In genomic region chr10:44386546-44387052, GRCh38 we compare ENCODE assay signal across 2 cellular contexts.
TF ChIP-seq lines count a peak whose summit lies in the region.

No MANE protein-coding gene starts in this region.

TF ChIP-seq in HEK293, 187 proteins besides CTCF, POLR2A, EP300 and RAD21 (continued from another document and continues in another):
- TF ChIP-seq PRDM6 (tag by site-specific recombination; IDR thresholded peaks at IDR 0.05) (no peak), BCL6B (tag by site-specific recombination; IDR thresholded peaks at IDR 0.05) (no peak), ZNF513 (tag by site-specific recombination; IDR thresholded peaks at IDR 0.05) (0 out of 2 replicates have a peak, but pooled peaks have one; percentile 8), REST (tag by site-specific recombination; IDR thresholded peaks at IDR 0.05) (peak; percentile 48; the same call in 1 of the 2 replicates), ZSCAN23 (tag by site-specific recombination; IDR thresholded peaks at IDR 0.05) (no peak), ZBTB44 (tag by site-specific recombination; IDR thresholded peaks at IDR 0.05) (0 out of 2 replicates have a peak, but pooled peaks have one; percentile 29), ZBTB8A (tag by site-specific recombination; IDR thresholded peaks at IDR 0.05) (peak; percentile 77), ZSCAN30 (tag by site-specific recombination; IDR thresholded peaks at IDR 0.05) (peak; percentile 76; the same call in 1 of the 2 replicates), ZNF394 (tag by site-specific recombination; IDR thresholded peaks at IDR 0.05; ENCODE audit: borderline replicate concordance) (no peak), ZNF416 (tag by site-specific recombination; IDR thresholded peaks at IDR 0.05) (no peak), ZNF2 (tag by site-specific recombination; IDR thresholded peaks at IDR 0.05) (peak; percentile 43; the same call in 1 of the 2 replicates), ZIC2 (tag by site-specific recombination; IDR thresholded peaks at IDR 0.05) (peak; percentile 46), KLF8 (tag by site-specific recombination; IDR thresholded peaks at IDR 0.05) (no peak), ZNF785 (tag by site-specific recombination; IDR thresholded peaks at IDR 0.05) (no peak), ZNF112 (tag by site-specific recombination; IDR thresholded peaks at IDR 0.05) (no peak), ZNF768 (tag by site-specific recombination; IDR thresholded peaks at IDR 0.05) (no peak), GLI4 (tag by site-specific recombination; IDR thresholded peaks at IDR 0.05) (no peak)

TF ChIP-seq in HepG2, 621 proteins besides CTCF, POLR2A, EP300 and RAD21 (continued from another document and continues in another):
- TF ChIP-seq MYPOP (CRISPR knock-in tag; IDR thresholded peaks at IDR 0.05) (0 out of 2 replicates have a peak, but pooled peaks have one; percentile 22), ZNF496 (CRISPR knock-in tag; IDR thresholded peaks at IDR 0.05; ENCODE audit: insufficient replicate concordance) (no peak), SOX5 (CRISPR knock-in tag; IDR thresholded peaks at IDR 0.05; ENCODE audit: borderline replicate concordance) (no peak), FOXJ3 (CRISPR knock-in tag; IDR thresholded peaks at IDR 0.05; ENCODE audit: borderline replicate concordance) (no peak), ZNF782 (CRISPR knock-in tag; IDR thresholded peaks at IDR 0.05; ENCODE audit: borderline replicate concordance) (no peak), JDP2 (CRISPR knock-in tag; IDR thresholded peaks at IDR 0.05; ENCODE audit: borderline replicate concordance) (no peak), ZNF503 (CRISPR knock-in tag; IDR thresholded peaks at IDR 0.05) (no peak), ATRX (CRISPR knock-in tag; IDR thresholded peaks at IDR 0.05; ENCODE audit: borderline replicate concordance) (no peak), TAF1 (CRISPR knock-in tag; IDR thresholded peaks at IDR 0.05) (no peak), HMG20B (CRISPR knock-in tag; conservative IDR thresholded peaks at IDR 0.05) (no peak), HCFC1 (IDR thresholded peaks at IDR 0.05; ENCODE audit: low read depth, low read length) (no peak), SIN3B (IDR thresholded peaks at IDR 0.05; ENCODE audit: low read length) (no peak), ZNF367 (CRISPR knock-in tag; IDR thresholded peaks at IDR 0.05; ENCODE audit: borderline replicate concordance) (no peak), ZSCAN5A (CRISPR knock-in tag; IDR thresholded peaks at IDR 0.05; ENCODE audit: borderline replicate concordance) (no peak), NR2F1 (CRISPR knock-in tag; IDR thresholded peaks at IDR 0.05) (no peak), ZNF44 (CRISPR knock-in tag; IDR thresholded peaks at IDR 0.05) (no peak), DMAP1 (CRISPR knock-in tag; IDR thresholded peaks at IDR 0.05) (no peak), ZNF784 (CRISPR knock-in tag; IDR thresholded peaks at IDR 0.05; ENCODE audit: borderline replicate concordance) (no peak), PRMT3 (CRISPR knock-in tag; IDR thresholded peaks at IDR 0.05; ENCODE audit: borderline replicate concordance, low read depth) (no peak), ZNF775 (CRISPR knock-in tag; IDR thresholded peaks at IDR 0.05; ENCODE audit: borderline replicate concordance) (no peak), CSRNP2 (CRISPR knock-in tag; conservative IDR thresholded peaks at IDR 0.05; ENCODE audit: low read depth) (no peak), ZNF362 (CRISPR knock-in tag; IDR thresholded peaks at IDR 0.05; ENCODE audit: borderline replicate concordance) (no peak), ZNF746 (CRISPR knock-in tag; IDR thresholded peaks at IDR 0.05) (no peak), ZNF777 (CRISPR knock-in tag; IDR thresholded peaks at IDR 0.05) (peak; percentile 81), ZNF792 (CRISPR knock-in tag; IDR thresholded peaks at IDR 0.05) (no peak), HMG20A (CRISPR knock-in tag; IDR thresholded peaks at IDR 0.05; ENCODE audit: borderline replicate concordance) (no peak), ARID3A (IDR thresholded peaks at IDR 0.05; ENCODE audit: low read depth, low read length) (no peak), TFAP4 (IDR thresholded peaks at IDR 0.05; ENCODE audit: borderline replicate concordance, low read depth) (peak; percentile 65; the same call in 1 of the 2 replicates), BATF2 (CRISPR knock-in tag; IDR thresholded peaks at IDR 0.05) (no peak), BRCA1 (CRISPR knock-in tag; IDR thresholded peaks at IDR 0.05) (no peak), ZNF563 (CRISPR knock-in tag; IDR thresholded peaks at IDR 0.05) (no peak), HDAC2 (CRISPR knock-in tag; IDR thresholded peaks at IDR 0.05) (no peak), ZNF737 (CRISPR knock-in tag; IDR thresholded peaks at IDR 0.05; ENCODE audit: borderline replicate concordance) (no peak), ARID2 (CRISPR knock-in tag; IDR thresholded peaks at IDR 0.05; ENCODE audit: borderline replicate concordance) (no peak), IRF9 (CRISPR knock-in tag; IDR thresholded peaks at IDR 0.05; ENCODE audit: borderline replicate concordance) (peak; percentile 32; the same call in 1 of the 2 replicates), ETS1 (CRISPR knock-in tag; IDR thresholded peaks at IDR 0.05) (no peak), ZBTB7B (CRISPR knock-in tag; IDR thresholded peaks at IDR 0.05) (no peak), ZBTB34 (CRISPR knock-in tag; IDR thresholded peaks at IDR 0.05) (no peak), IKZF1 (IDR thresholded peaks at IDR 0.05) (no peak), HNF4A (CRISPR knock-in tag; IDR thresholded peaks at IDR 0.05) (no peak)
